ENCODE assay signal across 19 cellular contexts in genomic region chr14:72315720-72316119, GRCh38.
DNase-seq lines count a peak whose midpoint lies in the region; ATAC-seq, FAIRE-seq and TF ChIP-seq lines count a peak whose summit lies in the region.
"Had no signal": no experiment of that assay in that cellular context is flagged by ENCODE, and none has a peak within 500 bp of the region (broad histone marks: within the 10 kb centered on the region; RNA-seq: fewer than 3 reads in every experiment).

No MANE protein-coding gene starts in this region.

- DNase-seq in GM12865 (ENCODE audit: low read depth) = peak; percentile 18
- peak; percentile 7 for DNase-seq in M059J (ENCODE audit: low read depth)
- peak; percentile 3 for DNase-seq in myocyte (ENCODE audit: low read depth)
- DNase-seq in urothelium cell line (ENCODE audit: low spot score) = peak; percentile 39
- no peak for DNase-seq in activated CD8-positive, alpha-beta T cell treated with anti-CD3 and anti-CD28 coated beads for 36 hours
- DNase-seq in HEK293T (ENCODE audit: extremely low spot score) = no peak
- DNase-seq: CD4-positive, alpha-beta T cell; COR-L47; KBM-7; NCI-H1694; NCI-H2081; NCI-H2171; NCI-H526; Peyer's patch; T-helper 1 cell had no signal

- H3K9me3 Mint-ChIP-seq in activated CD8-positive, alpha-beta T cell treated with anti-CD3 and anti-CD28 coated beads for 36 hours = peaks cover 2% of the 10 kb centered on the region
- H3K9me3 Mint-ChIP-seq: CD4-positive, alpha-beta T cell had no signal

- peaks cover 15% of the 10 kb centered on the region for H3K27me3 Mint-ChIP-seq in activated CD8-positive, alpha-beta T cell treated with anti-CD3 and anti-CD28 coated beads for 36 hours

- POLR2A ChIA-PET in activated CD8-positive, alpha-beta T cell treated with anti-CD3 and anti-CD28 coated beads for 36 hours (lab: Charles Lee) = interaction anchor here (0.7 kb wide), 1 partner anchor 94 kb away, joined by 3 read pairs; no protein-coding TSS in a partner anchor
- POLR2A ChIA-PET in HEK293T (lab: Yijun Ruan, JAX) = no interaction called here

- H3K27ac Mint-ChIP-seq in activated CD8-positive, alpha-beta T cell treated with anti-CD3 and anti-CD28 coated beads for 36 hours = no peak overlapping the region
- H3K27ac Mint-ChIP-seq: CD4-positive, alpha-beta T cell had no signal

- no peak for FAIRE-seq in urothelium cell line (lab: Jason Lieb, UNC)
- FAIRE-seq: G401.6, GM19239, H54 had no signal

- H3K4me1 Mint-ChIP-seq in activated CD8-positive, alpha-beta T cell treated with anti-CD3 and anti-CD28 coated beads for 36 hours (ENCODE audit: low read depth) = no peaks in the 10 kb centered on the region

- H3K36me3 Mint-ChIP-seq in activated CD8-positive, alpha-beta T cell treated with anti-CD3 and anti-CD28 coated beads for 36 hours (ENCODE audit: low read depth) = no peaks in the 10 kb centered on the region

- no peak overlapping the region for H3K4me3 Mint-ChIP-seq in activated CD8-positive, alpha-beta T cell treated with anti-CD3 and anti-CD28 coated beads for 36 hours
- H3K4me3 Mint-ChIP-seq: CD4-positive, alpha-beta T cell had no signal

- H3K4me3 ChIP-seq in GM12865 (ENCODE audit: low read depth, low read length) = no peak overlapping the region
- H3K4me3 ChIP-seq: Peyer's patch had no signal

- intact Hi-C loops in activated CD8-positive, alpha-beta T cell treated with anti-CD3 and anti-CD28 coated beads for 36 hours (cut with micrococcal nuclease) = no loop called here

- no peak for TF ChIP-seq CTCF in GM12865 (IDR thresholded peaks at IDR 0.05; ENCODE audit: insufficient read depth, low read depth, low read length, missing control alignments)
- TF ChIP-seq CTCF in activated CD8-positive, alpha-beta T cell treated with anti-CD3 and anti-CD28 coated beads for 36 hours (IDR thresholded peaks at IDR 0.05) = no peak

- no peak for ATAC-seq in HG03469 (IDR thresholded peaks at IDR 0.05; ENCODE audit: unreplicated experiment)
- ATAC-seq in activated CD8-positive, alpha-beta T cell treated with anti-CD3 and anti-CD28 coated beads for 36 hours = no peak

- CTCF ChIA-PET in activated CD8-positive, alpha-beta T cell treated with anti-CD3 and anti-CD28 coated beads for 36 hours (lab: Charles Lee) = interaction anchor here (1.7 kb wide), 1 partner anchor 26 kb away, joined by 4 read pairs; no protein-coding TSS in a partner anchor
- CTCF ChIA-PET in HEK293T (lab: Yijun Ruan, JAX) = no interaction called here

TF ChIP-seq in HEK293T, 16 proteins besides CTCF, POLR2A, EP300 and RAD21:
- no peak for TF ChIP-seq FOXK2 (IDR thresholded peaks at IDR 0.05)
- no peak for TF ChIP-seq SP1 (IDR thresholded peaks at IDR 0.05)
- TF ChIP-seq, protein P1, sequence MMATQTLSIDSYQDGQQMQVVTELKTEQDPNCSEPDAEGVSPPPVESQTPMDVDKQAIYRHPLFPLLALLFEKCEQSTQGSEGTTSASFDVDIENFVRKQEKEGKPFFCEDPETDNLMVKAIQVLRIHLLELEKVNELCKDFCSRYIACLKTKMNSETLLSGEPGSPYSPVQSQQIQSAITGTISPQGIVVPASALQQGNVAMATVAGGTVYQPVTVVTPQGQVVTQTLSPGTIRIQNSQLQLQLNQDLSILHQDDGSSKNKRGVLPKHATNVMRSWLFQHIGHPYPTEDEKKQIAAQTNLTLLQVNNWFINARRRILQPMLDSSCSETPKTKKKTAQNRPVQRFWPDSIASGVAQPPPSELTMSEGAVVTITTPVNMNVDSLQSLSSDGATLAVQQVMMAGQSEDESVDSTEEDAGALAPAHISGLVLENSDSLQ (IDR thresholded peaks at IDR 0.05) = no peak
- TF ChIP-seq FOXA1 (IDR thresholded peaks at IDR 0.05) = no peak
- TF ChIP-seq TARDBP (IDR thresholded peaks at IDR 0.05) = no peak
- TF ChIP-seq ARNT (IDR thresholded peaks at IDR 0.05) = no peak
- TF ChIP-seq NFRKB (IDR thresholded peaks at IDR 0.05) = no peak
- no peak for TF ChIP-seq LEF1 (IDR thresholded peaks at IDR 0.05; ENCODE audit: borderline replicate concordance)
- TF ChIP-seq FOXM1 (IDR thresholded peaks at IDR 0.05; ENCODE audit: borderline replicate concordance) = no peak
- TF ChIP-seq ELF4 (IDR thresholded peaks at IDR 0.05) = no peak
- no peak for TF ChIP-seq BHLHE40 (IDR thresholded peaks at IDR 0.05; ENCODE audit: borderline replicate concordance)

Comparison
In these comparisons a context has a peak if more than half of its experiments do, and no peak if none do; other contexts are left out.
1. DNase-seq: peak in GM12865 (single experiment), M059J (single experiment), myocyte (single experiment) and urothelium cell line (single experiment); none in activated CD8-positive, alpha-beta T cell treated with anti-CD3 and anti-CD28 coated beads for 36 hours (single experiment) and HEK293T (single experiment).